ENCODE assay signal across 29 cellular contexts in the genomic region with DNA sequence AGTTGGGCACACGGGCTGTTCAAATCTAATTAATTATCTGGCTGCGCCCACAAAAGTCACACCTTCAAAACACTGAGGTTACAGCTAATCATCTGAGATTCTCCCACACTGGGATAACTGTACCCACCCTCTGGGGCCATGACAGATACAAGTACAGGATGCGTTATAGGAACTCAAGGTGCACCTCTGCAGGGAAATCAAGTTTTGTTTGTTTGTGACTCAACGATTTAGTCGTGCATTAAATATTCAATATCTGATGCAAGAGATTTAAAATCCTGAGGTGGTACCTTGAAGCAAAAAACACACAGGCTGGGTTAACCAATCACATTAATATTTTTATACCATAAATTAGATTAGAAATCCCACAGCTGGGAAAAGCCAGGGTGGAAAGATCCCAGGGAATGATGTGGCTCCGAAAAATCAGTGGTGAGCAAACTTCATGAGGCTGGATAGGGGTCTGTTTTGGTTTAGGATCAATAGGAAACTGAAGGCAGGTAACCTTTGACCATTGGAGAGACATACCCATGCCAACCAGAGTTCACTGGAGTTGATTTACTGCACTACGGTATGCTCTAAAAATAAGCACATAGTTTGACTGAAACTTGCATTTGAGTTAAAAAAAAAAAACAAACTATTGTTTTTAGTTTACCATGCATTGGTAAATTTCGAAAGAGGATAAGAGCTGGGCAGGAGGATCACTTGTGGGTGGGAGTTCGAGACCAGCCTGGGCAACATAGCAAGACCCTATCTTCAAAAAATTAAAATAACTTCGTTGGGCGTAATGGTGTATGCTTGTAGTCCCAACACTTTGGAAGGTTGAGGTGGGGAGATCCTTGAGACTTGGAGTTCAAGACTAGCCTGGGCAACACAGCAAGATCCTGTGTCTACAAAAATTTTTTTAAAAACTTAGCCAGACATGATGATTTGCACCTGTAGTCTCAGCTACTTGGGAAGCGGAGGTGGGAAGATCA. TPM values are rescaled to one million over a fixed set of nuclear protein-coding genes. Genes with fewer than 3 reads are reported as not detected.
"Had no signal": no experiment of that assay in that cellular context is flagged by ENCODE, and none has a peak within 500 bp of the region (broad histone marks: within the 10 kb centered on the region; RNA-seq: fewer than 3 reads in every experiment).

No MANE protein-coding gene starts in this region.

- H3K36me3 ChIP-seq: ascending aorta, heart left ventricle, left ventricle myocardium inferior, neutrophil, ovary, uterus had no signal

- H3K4me3 ChIP-seq: ascending aorta, heart left ventricle, left ventricle myocardium inferior, ovary, skin epidermis, uterus had no signal

- H3K27ac ChIP-seq: ascending aorta, heart left ventricle, left ventricle myocardium inferior, neutrophil, ovary, uterus, VCaP had no signal

- H3K27ac Mint-ChIP-seq: activated CD4-positive, alpha-beta memory T cell treated with anti-CD3 and anti-CD28 coated beads for 36 hours; activated CD4-positive, alpha-beta T cell treated with anti-CD3 and anti-CD28 coated beads, Interleukin-2, amount 10 ng/mL, durations not matched to agents 24 days and 14 days; activated naive CD4-positive, alpha-beta T cell treated with anti-CD3 and anti-CD28 coated beads, Interleukin-2, amount 10 ng/mL, durations not matched to agents 7 days and 5 days; activated naive CD8-positive, alpha-beta T cell treated with anti-CD3 and anti-CD28 coated beads, Interleukin-2, amount 10 ng/mL, durations not matched to agents 7 days and 5 days; brain; mesothelial cell of epicardium; naive B cell; nephron progenitor cell; progenitor cell of endocrine pancreas; stimulated activated naive CD8-positive, alpha-beta T cell treated with anti-CD3 and anti-CD28 coated beads, Interleukin-15, Interleukin-2, amounts not matched to agents 100 ng/mL and 50 ng/mL, for 24 hours had no signal

- H3K9me3 Mint-ChIP-seq: activated CD4-positive, alpha-beta memory T cell treated with anti-CD3 and anti-CD28 coated beads for 36 hours; activated CD4-positive, alpha-beta T cell treated with anti-CD3 and anti-CD28 coated beads, Interleukin-2, amount 10 ng/mL, durations not matched to agents 24 days and 14 days; activated naive CD4-positive, alpha-beta T cell treated with anti-CD3 and anti-CD28 coated beads, Interleukin-2, amount 10 ng/mL, durations not matched to agents 7 days and 5 days; activated naive CD8-positive, alpha-beta T cell treated with anti-CD3 and anti-CD28 coated beads, Interleukin-2, amount 10 ng/mL, durations not matched to agents 7 days and 5 days; mesothelial cell of epicardium; stimulated activated naive CD8-positive, alpha-beta T cell treated with anti-CD3 and anti-CD28 coated beads, Interleukin-15, Interleukin-2, amounts not matched to agents 100 ng/mL and 50 ng/mL, for 24 hours; type B pancreatic cell had no signal

- FAIRE-seq: TTC549 had no signal

- ATAC-seq: activated CD4-positive, CD25-positive, alpha-beta regulatory T cell treated with anti-CD3 and anti-CD28 coated beads, Interleukin-2, amount 50 U/mL, for 24 hours; sciatic nerve had no signal

- H3K4me3 Mint-ChIP-seq: activated CD4-positive, alpha-beta memory T cell treated with anti-CD3 and anti-CD28 coated beads for 36 hours; activated CD4-positive, alpha-beta T cell treated with anti-CD3 and anti-CD28 coated beads, Interleukin-2, amount 10 ng/mL, durations not matched to agents 24 days and 14 days; activated naive CD4-positive, alpha-beta T cell treated with anti-CD3 and anti-CD28 coated beads, Interleukin-2, amount 10 ng/mL, durations not matched to agents 7 days and 5 days; activated naive CD8-positive, alpha-beta T cell treated with anti-CD3 and anti-CD28 coated beads, Interleukin-2, amount 10 ng/mL, durations not matched to agents 7 days and 5 days; brain; mesothelial cell of epicardium; naive B cell; nephron progenitor cell; stimulated activated naive CD8-positive, alpha-beta T cell treated with anti-CD3 and anti-CD28 coated beads, Interleukin-15, Interleukin-2, amounts not matched to agents 100 ng/mL and 50 ng/mL, for 24 hours; type B pancreatic cell had no signal

- H3K4me1 Mint-ChIP-seq: activated CD4-positive, alpha-beta T cell treated with anti-CD3 and anti-CD28 coated beads, Interleukin-2, amount 10 ng/mL, durations not matched to agents 24 days and 14 days; activated naive CD4-positive, alpha-beta T cell treated with anti-CD3 and anti-CD28 coated beads, Interleukin-2, amount 10 ng/mL, durations not matched to agents 7 days and 5 days; activated naive CD8-positive, alpha-beta T cell treated with anti-CD3 and anti-CD28 coated beads, Interleukin-2, amount 10 ng/mL, durations not matched to agents 7 days and 5 days; mesothelial cell of epicardium; naive B cell had no signal

- DNase-seq: activated CD4-positive, alpha-beta memory T cell treated with anti-CD3 and anti-CD28 coated beads for 36 hours; activated CD4-positive, alpha-beta T cell treated with anti-CD3 and anti-CD28 coated beads, Interleukin-2, amount 10 ng/mL, durations not matched to agents 24 days and 14 days; activated CD8-positive, alpha-beta memory T cell treated with anti-CD3 and anti-CD28 coated beads, Interleukin-2, amount 50 U/mL, for 4 hours; activated gamma-delta T cell; activated naive CD4-positive, alpha-beta T cell treated with anti-CD3 and anti-CD28 coated beads, Interleukin-2, amount 10 ng/mL, durations not matched to agents 7 days and 5 days; activated naive CD8-positive, alpha-beta T cell treated with anti-CD3 and anti-CD28 coated beads, Interleukin-2, amount 10 ng/mL, durations not matched to agents 7 days and 5 days; activated T-cell treated with anti-CD3 and anti-CD28 coated beads, Interleukin-2, amount 50 U/mL, for 1 hour; caudate nucleus; heart left ventricle; left ventricle myocardium inferior; naive B cell; nephron progenitor cell; ovary; stimulated activated CD4-positive, alpha-beta T cell treated with anti-CD3 and anti-CD28 coated beads, Interleukin-12 subunit alpha, Interleukin-12 subunit beta, amount 100 ng/mL, for 4 hours; stimulated activated CD4-positive, alpha-beta T cell treated with anti-CD3 and anti-CD28 coated beads, Interleukin-4, amount 100 ng/mL, for 1 hour had no signal

- H3K4me1 ChIP-seq: ascending aorta, uterus had no signal

- H3K9me3 ChIP-seq: ascending aorta, heart left ventricle, left ventricle myocardium inferior, neutrophil, ovary, uterus had no signal

- H3K27me3 ChIP-seq: ascending aorta, ovary, uterus had no signal

- H3K36me3 Mint-ChIP-seq: activated CD4-positive, alpha-beta memory T cell treated with anti-CD3 and anti-CD28 coated beads for 36 hours; activated naive CD4-positive, alpha-beta T cell treated with anti-CD3 and anti-CD28 coated beads, Interleukin-2, amount 10 ng/mL, durations not matched to agents 7 days and 5 days; activated naive CD8-positive, alpha-beta T cell treated with anti-CD3 and anti-CD28 coated beads, Interleukin-2, amount 10 ng/mL, durations not matched to agents 7 days and 5 days; brain; mesothelial cell of epicardium; type B pancreatic cell had no signal

RNA-seq across cellular contexts. Expression of a gene that starts 47.3 kb away (rescaled TPM):
- polyA plus RNA-seq: fibroblast of lung had no signal
